Comparison of ENCODE assay signal across 1 cellular context in genomic region chr1:8239306-8240023, GRCh38.
A peak's percentile ranks its signal among the peaks of the same experiment; 100 is the strongest.
TF ChIP-seq lines count a peak whose summit lies in the region.

No MANE protein-coding gene starts in this region.

TF ChIP-seq in HEK293, 187 proteins besides CTCF, POLR2A, EP300 and RAD21 (continued from another document):
- TF ChIP-seq ZNF398 (tag by site-specific recombination; IDR thresholded peaks at IDR 0.05) (0 out of 2 replicates have a peak, but pooled peaks have one; percentile 24), EGR2 (tag by site-specific recombination; IDR thresholded peaks at IDR 0.05; ENCODE audit: low read depth) (peak; percentile 47; the same call in 1 of the 2 replicates)
